Comparison of ENCODE assay signal across 8 cellular contexts in the genomic region with DNA sequence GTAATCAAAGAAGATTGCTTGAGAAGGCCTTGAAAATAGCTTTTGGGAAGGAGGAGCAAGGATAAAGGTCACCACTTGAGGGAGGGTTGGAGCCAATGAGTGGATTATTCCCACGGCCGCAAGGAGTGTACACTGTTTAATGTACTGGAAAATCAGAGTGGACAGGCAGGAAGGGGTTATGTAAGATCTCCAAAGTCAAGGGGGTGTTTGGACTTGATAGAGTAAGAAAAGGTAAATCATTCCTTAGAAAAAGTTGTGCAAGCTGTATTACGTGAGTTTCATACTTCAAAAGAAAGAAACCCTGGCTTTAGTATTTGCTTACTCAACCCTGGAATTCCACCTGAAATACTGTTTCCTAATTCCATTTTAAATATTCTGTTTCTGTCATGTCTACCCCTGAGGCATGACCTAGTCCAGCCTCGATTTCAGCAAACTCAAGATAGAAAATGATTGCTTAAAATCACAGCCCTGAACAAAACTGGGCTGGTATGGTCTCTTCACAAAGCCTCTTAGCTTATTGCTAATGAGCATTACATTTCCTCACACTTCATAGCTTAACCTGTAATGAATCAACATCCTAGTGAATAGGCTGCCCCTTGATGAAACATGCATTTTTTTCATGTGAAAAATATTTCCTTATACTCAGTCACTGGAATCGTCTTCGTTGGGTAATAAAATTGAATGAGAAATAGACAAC. TPM values are rescaled to one million over a fixed set of nuclear protein-coding genes. Genes with fewer than 3 reads are reported as not detected.
DNase-seq lines count a peak whose midpoint lies in the region; ATAC-seq and TF ChIP-seq lines count a peak whose summit lies in the region.

No MANE protein-coding gene starts in this region.

- peak overlapping the region; percentile 88 for H3K4me3 Mint-ChIP-seq in activated CD4-positive, alpha-beta T cell treated with anti-CD3 and anti-CD28 coated beads for 36 hours

- no peaks in the 10 kb centered on the region for H3K9me3 Mint-ChIP-seq in activated CD4-positive, alpha-beta T cell treated with anti-CD3 and anti-CD28 coated beads for 36 hours (ENCODE audit: low read depth)

- H3K36me3 ChIP-seq in SJCRH30 (no peaks in the 10 kb centered on the region), fibroblast of lung (ENCODE audit: control insufficient read depth, insufficient read depth, low read length) (no peaks in the 10 kb centered on the region), psoas muscle (ENCODE audit: insufficient read depth in 1 of 2, low read depth in 1 of 2) (no peaks in the 10 kb centered on the region), sigmoid colon (no peaks in the 10 kb centered on the region)

- intact Hi-C loops in activated CD4-positive, alpha-beta T cell treated with anti-CD3 and anti-CD28 coated beads for 36 hours (cut with DNase I, micrococcal nuclease) = loop anchor here (2.0 to 10.0 kb wide), 4 partner anchors 41 to 1213 kb away; partner anchors contain the start of gene BARD1 (in 1 of the 2)
- intact Hi-C loops in psoas muscle (cut with DNase I) = no loop called here
- intact Hi-C loops in sigmoid colon (cut with DNase I) = no loop called here

- H3K4me1 ChIP-seq in SJCRH30 = peaks cover 32% of the 10 kb centered on the region
- peaks cover 2% of the 10 kb centered on the region for H3K4me1 ChIP-seq in fibroblast of lung (ENCODE audit: control insufficient read depth, extremely low read depth, insufficient read depth, low read length)
- H3K4me1 ChIP-seq in psoas muscle = no peaks in the 10 kb centered on the region
- H3K4me1 ChIP-seq in sigmoid colon = peaks cover 0 to 13% (median 6%) of the 10 kb centered on the region in 4 donors

- H3K4me2 ChIP-seq in fibroblast of lung (ENCODE audit: extremely low read depth, insufficient read depth, low read length) = peak overlapping the region; percentile 94

- H3K4me3 ChIP-seq in SJCRH30 (peak overlapping the region; percentile 86), fibroblast of lung (replicated peaks in 1 of 4; ENCODE audit: control extremely low read depth in 1 of 4, insufficient read depth in 1 of 4, low read depth in 3 of 4, low read length in 4 of 4) (peak overlapping the region; percentile 61 to 79 (median 76)), psoas muscle (peak overlapping the region; percentile 79), sigmoid colon (peak overlapping the region in 2 of 4 donors; percentile 59 to 60)

- H3K79me2 ChIP-seq in fibroblast of lung (ENCODE audit: control insufficient read depth, insufficient read depth, low read length) = no peaks in the 10 kb centered on the region

- no peak overlapping the region for H2AFZ ChIP-seq in fibroblast of lung (ENCODE audit: low read length)

- H4K20me1 ChIP-seq in fibroblast of lung (ENCODE audit: control insufficient read depth, extremely low read depth, insufficient read depth, low read length) = no peaks in the 10 kb centered on the region

- WGBS in psoas muscle, 3 donors = 33 to 40% (median 35%) methylated on average over 6 of the region's 6 CpGs
- WGBS in sigmoid colon, 2 donors = 11 to 31% methylated on average over 6 of the region's 6 CpGs

- TF ChIP-seq CTCF in fibroblast of lung (conservative IDR thresholded peaks at IDR 0.05 in 1 of 2, IDR thresholded peaks at IDR 0.05 in 1 of 2; ENCODE audit: low read depth in 1 of 2, low read length in 2 of 2) = peak in 1 of 2 donors; percentile 3
- no peak for TF ChIP-seq CTCF in psoas muscle (IDR thresholded peaks at IDR 0.05)
- no peak for TF ChIP-seq CTCF in sigmoid colon (IDR thresholded peaks at IDR 0.05)

- H3K27me3 Mint-ChIP-seq in activated CD4-positive, alpha-beta T cell treated with anti-CD3 and anti-CD28 coated beads for 36 hours = no peaks in the 10 kb centered on the region

- no peaks in the 10 kb centered on the region for H3K36me3 Mint-ChIP-seq in activated CD4-positive, alpha-beta T cell treated with anti-CD3 and anti-CD28 coated beads for 36 hours (ENCODE audit: low read depth)

- H3K27me3 ChIP-seq in SJCRH30 (no peaks in the 10 kb centered on the region), fibroblast of lung (ENCODE audit: control insufficient read depth, insufficient read depth, low read length) (no peaks in the 10 kb centered on the region), psoas muscle (ENCODE audit: insufficient read depth in 3 of 3, low read length in 2 of 3) (no peaks in the 10 kb centered on the region), sigmoid colon (no peaks in the 10 kb centered on the region)

- no peak for DNase-seq in activated CD4-positive, alpha-beta T cell treated with anti-CD3 and anti-CD28 coated beads for 36 hours
- DNase-seq in activated CD4-positive, alpha-beta T cell treated with anti-CD3 and anti-CD28 coated beads for 48 hours = no peak
- DNase-seq in SJCRH30 = peak in 1 of 2 experiments; percentile 23
- DNase-seq in fibroblast of lung (ENCODE audit: low read depth in 2 of 2) = peak in 1 of 2 donors; percentile 83
- DNase-seq in psoas muscle = no peak
- DNase-seq in sigmoid colon = no peak
- no peak for DNase-seq in NCI-H748 treated with DMSO at 0.1 percent for 48 hours (lab: John Stamatoyannopoulos, UW)

- H3K27ac ChIP-seq in SJCRH30 (no peak overlapping the region), fibroblast of lung (ENCODE audit: insufficient read depth, low read length) (no peak overlapping the region), psoas muscle (no peak overlapping the region), sigmoid colon (no peak overlapping the region)

- peaks cover 55% of the 10 kb centered on the region for H3K4me1 Mint-ChIP-seq in activated CD4-positive, alpha-beta T cell treated with anti-CD3 and anti-CD28 coated beads for 36 hours

- no peak overlapping the region for H3K9ac ChIP-seq in fibroblast of lung (ENCODE audit: insufficient read depth, low read length)

- CTCF ChIA-PET in activated CD4-positive, alpha-beta T cell treated with anti-CD3 and anti-CD28 coated beads for 36 hours (lab: Charles Lee) = interaction anchor here (1.2 to 2.7 kb wide), 4 partner anchors 10 to 64 kb away, joined by 3 to 15 read pairs (median 4); no protein-coding TSS in a partner anchor

- ATAC-seq in activated CD4-positive, alpha-beta T cell treated with anti-CD3 and anti-CD28 coated beads for 36 hours = no peak
- ATAC-seq in psoas muscle = peak in 1 of 4 donors; percentile 17
- ATAC-seq in HG03460 (IDR thresholded peaks at IDR 0.05; ENCODE audit: unreplicated experiment) = no peak

- no peak for TF ChIP-seq EP300 in sigmoid colon (IDR thresholded peaks at IDR 0.05)

- H3K9me3 ChIP-seq in SJCRH30 (replicated peaks) (no peaks in the 10 kb centered on the region), fibroblast of lung (ENCODE audit: control insufficient read depth, insufficient read depth, low read depth, low read length) (no peaks in the 10 kb centered on the region), psoas muscle (no peaks in the 10 kb centered on the region), sigmoid colon (no peaks in the 10 kb centered on the region)

- POLR2A ChIA-PET in activated CD4-positive, alpha-beta T cell treated with anti-CD3 and anti-CD28 coated beads for 36 hours (lab: Charles Lee) = no interaction called here

- H3K27ac Mint-ChIP-seq in activated CD4-positive, alpha-beta T cell treated with anti-CD3 and anti-CD28 coated beads for 36 hours = peak overlapping the region; percentile 81

- TF ChIP-seq POLR2A in sigmoid colon (IDR thresholded peaks at IDR 0.05) = no peak

RNA-seq across cellular contexts. Expression of gene MREG, which starts 1.1 kb away (rescaled TPM):
- 1 to 10 TPM; 9.1 to 9.8 TPM for total RNA-seq in activated CD4-positive, alpha-beta T cell treated with anti-CD3 and anti-CD28 coated beads for 36 hours
- total RNA-seq in SJCRH30 (2014; rRNA removed; shearing (Covaris generic)) = 10.3 and 11.1 TPM in 2 replicates
- total RNA-seq in fibroblast of lung (1.8 and 3.5 TPM in 2 replicates), psoas muscle (under 1 TPM; 0.24 to 0.64 (median 0.43) TPM), sigmoid colon (1 to 10 TPM in 3 of 4 donors, under 1 TPM in 1; 0.99 to 1.5 (median 1.3) TPM)
- polyA plus RNA-seq in fibroblast of lung (2.4 and 3.4 TPM in 2 replicates), psoas muscle (1 to 10 TPM in 1 of 3 donors, under 1 TPM in 2; 0.34 to 6.8 (median 0.37) TPM), sigmoid colon (1 to 10 TPM; 3.0 to 8.8 (median 5.6) TPM)
- 1.8 and 2.5 TPM in 2 replicates for polyA plus RNA-seq in fibroblast of lung (2012)
- polyA minus RNA-seq in fibroblast of lung (ENCODE audit: low replicate concordance) = 1.8 TPM in 1 of 2 replicates, not detected in the other

Comparison
In these comparisons a context has a peak if more than half of its experiments do, and no peak if none do; other contexts are left out.
1. intact Hi-C loops: an anchor here in activated CD4-positive, alpha-beta T cell treated with anti-CD3 and anti-CD28 coated beads for 36 hours (2.0 to 10.0 kb wide); none called in psoas muscle and sigmoid colon.